Comparison of ENCODE assay signal across 11 cellular contexts in the genomic region with DNA sequence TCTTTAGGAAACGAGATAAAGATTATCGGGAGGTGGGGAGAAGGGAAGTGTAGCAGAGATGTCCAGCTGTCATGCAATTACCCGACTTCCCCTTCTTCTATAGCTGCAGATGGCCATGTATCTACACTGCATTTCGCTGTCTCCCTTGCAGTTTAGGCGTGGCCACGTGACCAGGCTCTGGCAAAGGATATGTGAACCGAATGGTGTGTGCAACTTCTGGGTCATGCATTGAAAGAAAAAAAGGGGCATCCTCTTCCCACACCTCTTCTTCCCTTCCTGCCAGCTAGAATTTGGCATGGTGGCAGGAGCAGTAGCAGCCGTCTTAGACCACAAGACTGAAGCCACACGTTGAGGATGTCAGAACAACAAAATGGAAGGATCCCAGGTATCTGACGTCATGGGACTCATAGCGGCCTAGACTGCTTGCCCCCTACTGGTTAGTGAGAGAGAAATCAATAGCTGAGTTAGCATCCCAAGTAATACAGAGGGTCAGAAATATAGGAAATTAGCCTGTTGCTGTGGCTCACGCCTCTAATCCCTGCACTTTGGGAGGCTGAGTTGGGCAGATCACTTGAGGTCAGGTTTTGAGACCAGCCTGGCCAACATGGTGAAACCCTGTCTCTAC. TPM values are rescaled to one million over a fixed set of nuclear protein-coding genes. Genes with fewer than 3 reads are reported as not detected.
DNase-seq lines count a peak whose midpoint lies in the region; ATAC-seq and TF ChIP-seq lines count a peak whose summit lies in the region.
"Had no signal": no experiment of that assay in that cellular context is flagged by ENCODE, and none has a peak within 500 bp of the region (broad histone marks: within the 10 kb centered on the region; RNA-seq: fewer than 3 reads in every experiment).

No MANE protein-coding gene starts in this region.

- no peaks in the 10 kb centered on the region for H4K20me1 ChIP-seq in HCT116 (ENCODE audit: insufficient read depth)
- H4K20me1 ChIP-seq in OCI-LY3 (ENCODE audit: insufficient read depth, low read length) = no peaks in the 10 kb centered on the region

- H3K9me2 ChIP-seq in HCT116 (ENCODE audit: insufficient read depth) = no peaks in the 10 kb centered on the region

- no peaks in the 10 kb centered on the region for H3K36me3 ChIP-seq in HCT116 (ENCODE audit: control insufficient read depth in 1 of 2, insufficient read depth in 2 of 2, low read length in 2 of 2)
- H3K36me3 ChIP-seq in OCI-LY3 (replicated peaks; ENCODE audit: low read depth, low read length) = no peaks in the 10 kb centered on the region
- H3K36me3 ChIP-seq in upper lobe of right lung = no peaks in the 10 kb centered on the region

- no peak overlapping the region for H3K4me3 ChIP-seq in AG04449 (ENCODE audit: low read depth, low read length)
- no peak overlapping the region for H3K4me3 ChIP-seq in HCT116 (replicated peaks in 1 of 2; ENCODE audit: low read depth in 1 of 2, low read length in 2 of 2)
- H3K4me3 ChIP-seq in OCI-LY3 (ENCODE audit: low read length) = no peak overlapping the region
- no peak overlapping the region for H3K4me3 ChIP-seq in epithelial cell of esophagus (ENCODE audit: low read length)
- H3K4me3 ChIP-seq in upper lobe of right lung = no peak overlapping the region

- no TSS peak for BruUV-seq in HCT116 (replicated peaks; lab: Mats Ljungman, UMichigan)

- DNase-seq in AG04449 (ENCODE audit: low read depth, low spot score) (no peak), HCT116 (ENCODE audit: low read depth, low spot score) (peak; percentile 77), epithelial cell of esophagus (ENCODE audit: low read depth) (peak; percentile 15), C1 segment of cervical spinal cord (lab: John Stamatoyannopoulos, UW) (no peak), upper lobe of right lung (no peak), omental fat pad (ENCODE audit: low spot score) (no peak)
- DNase-seq: activated CD4-positive, alpha-beta T cell treated with anti-CD3 and anti-CD28 coated beads, Interleukin-2, amount 10 ng/mL, durations not matched to agents 24 days and 14 days; cortex of kidney; midbrain had no signal

- TF ChIP-seq RAD21 in HCT116 (IDR thresholded peaks at IDR 0.05; ENCODE audit: low read depth) = no peak

- no peak overlapping the region for H3K9ac ChIP-seq in HCT116 (ENCODE audit: low read length)
- H3K9ac ChIP-seq in OCI-LY3 (ENCODE audit: low read length) = no peak overlapping the region

- CTCF ChIA-PET in AG04449 (lab: Yijun Ruan, JAX) (interaction anchor here (1.3 to 2.9 kb wide), 3 partner anchors 15 to 68 kb away, joined by 3 to 19 read pairs (median 4); no protein-coding TSS in a partner anchor), HCT116 (lab: Charles Lee) (interaction anchor here (0.8 to 1.6 kb wide), 5 partner anchors 12 to 191 kb away, joined by 3 to 6 read pairs (median 4); partner anchors contain the start of gene SLC52A3)

- POLR2A ChIA-PET in AG04449 (lab: Yijun Ruan, JAX) (no interaction called here), HCT116 (lab: Charles Lee) (interaction anchor here (0.7 to 1.8 kb wide), 3 partner anchors 21 to 192 kb away, joined by 3 to 4 read pairs (median 3); no protein-coding TSS in a partner anchor)

- RAD21 ChIA-PET in HCT116 (lab: Charles Lee; ENCODE audit: low non-redundant PET in 1 of 2, low total read pairs in 2 of 2, uncharacterized antibody in 2 of 2, unreplicated experiment in 2 of 2) = no interaction called here

- H3K4me1 ChIP-seq in HCT116 (ENCODE audit: control insufficient read depth in 1 of 2, insufficient read depth in 2 of 2, low read length in 2 of 2) = peaks cover 0 to 9% of the 10 kb centered on the region in 2 experiments; a peak in 2 of 4 replicates
- H3K4me1 ChIP-seq in OCI-LY3 (ENCODE audit: low read length) = peaks cover 14% of the 10 kb centered on the region
- no peaks in the 10 kb centered on the region for H3K4me1 ChIP-seq in upper lobe of right lung

- H3K4me2 ChIP-seq in HCT116 (ENCODE audit: low read length) (peak overlapping the region; percentile 42), OCI-LY3 (ENCODE audit: low read length) (peak overlapping the region; percentile 7; the same call in 1 of the 2 replicates)

- H3K27me3 ChIP-seq in HCT116 (ENCODE audit: insufficient read depth, low read length) (no peaks in the 10 kb centered on the region), OCI-LY3 (ENCODE audit: low read depth, low read length) (peaks cover 30% of the 10 kb centered on the region), upper lobe of right lung (peaks cover 4% of the 10 kb centered on the region)

- peak; percentile 36 for TF ChIP-seq POLR2A in HCT116 (IDR thresholded peaks at IDR 0.05; ENCODE audit: borderline replicate concordance, extremely low read depth, insufficient read depth, insufficient read length)

- H3K27ac ChIP-seq in HCT116 (ENCODE audit: low read depth, low read length) (no peak overlapping the region), OCI-LY3 (ENCODE audit: low read length) (no peak overlapping the region), upper lobe of right lung (no peak overlapping the region)

- ATAC-seq in HCT116 = peak; percentile 96
- ATAC-seq in GM21390 (IDR thresholded peaks at IDR 0.05; ENCODE audit: unreplicated experiment) = no peak
- no peak for ATAC-seq in upper lobe of right lung
- ATAC-seq in omental fat pad (ENCODE audit: low FRiP score) = no peak

- peak overlapping the region; percentile 94 for H2AFZ ChIP-seq in HCT116 (ENCODE audit: low read depth, low read length, poor library complexity, severe bottlenecking)
- H2AFZ ChIP-seq in OCI-LY3 (ENCODE audit: low read depth, low read length) = peak overlapping the region; percentile 73; the same call in 1 of the 2 replicates

- no peaks in the 10 kb centered on the region for H3K9me3 ChIP-seq in HCT116 (ENCODE audit: control insufficient read depth in 1 of 2, insufficient read depth in 1 of 2, low read depth in 1 of 2, low read length in 2 of 2)
- H3K9me3 ChIP-seq in OCI-LY3 (ENCODE audit: insufficient read depth, low read length) = no peaks in the 10 kb centered on the region
- H3K9me3 ChIP-seq in upper lobe of right lung = no peaks in the 10 kb centered on the region

- intact Hi-C loops in HCT116 (cut with micrococcal nuclease) = no loop called here
- intact Hi-C loops in upper lobe of right lung (cut with DNase I) = no loop called here

- H3K79me2 ChIP-seq in HCT116 (ENCODE audit: insufficient read depth, low read length) = no peaks in the 10 kb centered on the region
- H3K79me2 ChIP-seq in OCI-LY3 (ENCODE audit: low read length) = no peaks in the 10 kb centered on the region

- peak; percentile 20 for TF ChIP-seq CTCF in AG04449 (IDR thresholded peaks at IDR 0.05; ENCODE audit: insufficient read depth, low read length, missing control alignments)
- peak; percentile 26 to 78 (median 67); a peak in 5 of 6 replicates for TF ChIP-seq CTCF in HCT116 (IDR thresholded peaks at IDR 0.05 in 2 of 3, conservative IDR thresholded peaks at IDR 0.05 in 1 of 3; ENCODE audit: borderline replicate concordance in 1 of 3, insufficient read depth in 1 of 3, low read depth in 2 of 3, low read length in 2 of 3)
- TF ChIP-seq CTCF in OCI-LY3 (IDR thresholded peaks at IDR 0.05; ENCODE audit: low read depth, low read length) = peak; percentile 33; the same call in 1 of the 2 replicates
- peak; percentile 4 for TF ChIP-seq CTCF in epithelial cell of esophagus (IDR thresholded peaks at IDR 0.05; ENCODE audit: insufficient read depth, low read depth, low read length, missing control alignments)
- no peak for TF ChIP-seq CTCF in upper lobe of right lung (IDR thresholded peaks at IDR 0.05)
- TF ChIP-seq CTCF in omental fat pad (IDR thresholded peaks at IDR 0.05) = no peak

TF ChIP-seq in HCT116, 20 proteins besides CTCF, POLR2A, EP300 and RAD21:
- TF ChIP-seq CBX3 (IDR thresholded peaks at IDR 0.05; ENCODE audit: low read depth) (0 out of 2 replicates have a peak, but pooled peaks have one; percentile 66), FOSL1 (IDR thresholded peaks at IDR 0.05; ENCODE audit: low read depth) (no peak), POLR2AphosphoS5 (IDR thresholded peaks at IDR 0.05; ENCODE audit: low read depth, low read length) (0 out of 2 replicates have a peak, but pooled peaks have one; percentile 20), YY1 (IDR thresholded peaks at IDR 0.05; ENCODE audit: extremely low read depth, insufficient replicate concordance, low read depth, low read length) (peak; percentile 80), SIN3A (IDR thresholded peaks at IDR 0.05; ENCODE audit: low read depth) (no peak)

RNA-seq across cellular contexts. Expression of gene TCF15, which starts 32.8 kb away (rescaled TPM):
- total RNA-seq in HCT116 (2021; ENCODE audit: unreplicated experiment) (not detected), upper lobe of right lung (0.43 TPM), omental fat pad (10 to 100 TPM in 1 of 4 donors, 1 to 10 TPM in 3; 1.2 to 13.2 (median 2.6) TPM)
- not detected in 2 replicates for polyA plus RNA-seq in HCT116 (2012)

RNA-seq across cellular contexts. Expression of gene CSNK2A1, which starts 33.7 kb away (rescaled TPM):
- total RNA-seq in HCT116 (2021; ENCODE audit: unreplicated experiment) (284 TPM), upper lobe of right lung (84.8 TPM), omental fat pad (10 to 100 TPM; 67.3 to 94.8 (median 84.7) TPM)
- polyA plus RNA-seq in HCT116 (2012) = 172 and 182 TPM in 2 replicates

Comparison
In these comparisons a context has a peak if more than half of its experiments do, and no peak if none do; other contexts are left out.
1. DNase-seq: peak in HCT116 (single experiment) and epithelial cell of esophagus (single experiment); none in AG04449 (single experiment), C1 segment of cervical spinal cord (0 of 14), upper lobe of right lung (single experiment) and omental fat pad (single experiment).
2. CTCF ChIP-seq: peak in AG04449 (single experiment), HCT116 (3 of 3), OCI-LY3 (single experiment) and epithelial cell of esophagus (single experiment); none in upper lobe of right lung (single experiment) and omental fat pad (0 of 3).